ENCODE assay signal across 15 cellular contexts in the genomic region with DNA sequence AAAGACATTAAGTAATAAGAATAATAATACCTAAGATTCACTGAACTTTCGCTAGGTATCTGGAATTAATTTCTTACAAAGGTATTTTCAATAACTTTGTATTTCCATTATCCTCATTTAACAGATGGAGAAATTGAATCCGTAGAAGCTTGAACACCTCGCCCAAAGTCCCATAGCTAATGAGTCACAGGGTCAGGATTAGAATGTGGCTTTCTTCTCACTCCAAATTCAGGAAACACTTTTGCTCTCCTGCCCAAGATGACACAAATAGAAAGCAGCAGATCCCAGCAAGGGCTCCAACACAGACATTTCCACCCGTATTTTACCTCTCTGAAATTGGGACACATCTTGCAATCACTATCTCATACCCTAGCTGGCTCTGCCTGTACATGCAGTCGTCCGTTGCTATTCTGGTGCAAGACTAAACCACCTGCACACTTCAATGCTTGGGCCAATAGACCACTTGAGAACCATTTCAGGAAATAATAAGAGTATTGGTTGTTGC.
"Had no signal": no experiment of that assay in that cellular context is flagged by ENCODE, and none has a peak within 500 bp of the region (broad histone marks: within the 10 kb centered on the region; RNA-seq: fewer than 3 reads in every experiment).

No MANE protein-coding gene starts in this region.

- DNase-seq: activated CD4-positive, alpha-beta memory T cell treated with anti-CD3 and anti-CD28 coated beads, Interleukin-2, amount 10 ng/mL, durations not matched to agents 7 days and 5 days; activated CD4-positive, alpha-beta T cell treated with anti-CD3 and anti-CD28 coated beads, Interleukin-2, amount 10 ng/mL, durations not matched to agents 24 days and 14 days; activated effector memory CD4-positive, alpha-beta T cell treated with Interleukin-2 at 50 U/mL for 16 hours; activated naive CD4-positive, alpha-beta T cell treated with anti-CD3 and anti-CD28 coated beads for 36 hours; activated naive CD8-positive, alpha-beta T cell treated with anti-CD3 and anti-CD28 coated beads, Interleukin-2, amount 10 ng/mL, durations not matched to agents 7 days and 5 days; activated T-cell treated with anti-CD3 and anti-CD28 coated beads, Interleukin-2, amount 50 U/mL, for 72 hours; amniotic stem cell; foreskin keratinocyte; lower lobe of right lung; natural killer cell; stimulated activated CD4-positive, alpha-beta T cell treated with anti-CD3 and anti-CD28 coated beads, Interleukin-4, amount 100 ng/mL, for 24 hours; stimulated activated naive CD4-positive, alpha-beta T cell treated with Interleukin-2 at 50 U/mL for 16 hours; upper lobe of left lung had no signal

- ATAC-seq: activated T-cell treated with anti-CD3 and anti-CD28 coated beads, Interleukin-2, amount 50 U/mL, for 72 hours; foreskin keratinocyte; left lobe of liver; lower lobe of right lung; natural killer cell had no signal

- H3K4me1 ChIP-seq: foreskin keratinocyte, lower lobe of right lung, upper lobe of left lung had no signal

- H3K4me3 ChIP-seq: lower lobe of right lung, upper lobe of left lung had no signal

- H3K27me3 ChIP-seq: foreskin keratinocyte, upper lobe of left lung had no signal

- H3K27ac ChIP-seq: epithelial cell of prostate, foreskin keratinocyte, lower lobe of right lung, upper lobe of left lung had no signal

- H3K36me3 ChIP-seq: lower lobe of right lung, upper lobe of left lung had no signal

- H3K9me3 ChIP-seq: lower lobe of right lung, upper lobe of left lung had no signal
